Comparison of ENCODE assay signal across 8 cellular contexts in genomic region chr6:30719791-30720737, GRCh38. TPM values are rescaled to one million over a fixed set of nuclear protein-coding genes. Genes with fewer than 3 reads are reported as not detected.
DNase-seq lines count a peak whose midpoint lies in the region; ATAC-seq and TF ChIP-seq lines count a peak whose summit lies in the region.

Gene TUBB, plus strand, starts transcription at chr6:30720352. Its CDS starts 155 bp downstream, at chr6:30720507.

- H3K4me3 Mint-ChIP-seq in activated T-helper 2 cell treated with anti-CD3 and anti-CD28 coated beads, Interferon-gamma antibody, Interleukin-2, Interleukin-4, amounts not matched to agents 10 μg/mL and 5 μg/mL and 100 μg/mL, durations not matched to agents 14 hours and 24 hours and 36 hours (ENCODE audit: low read depth) = peak within 1 kb of the TSS; percentile 93
- peak within 1 kb of the TSS; percentile 90 to 100 (median 97) for H3K4me3 Mint-ChIP-seq in naive thymus-derived CD4-positive, alpha-beta T cell
- H3K4me3 Mint-ChIP-seq in stimulated activated memory B cell treated with anti-CD40 and anti-IgM and Interleukin-4, amounts not matched to agents 10 μg/mL and 1 μg/mL and 100 μg/mL, for 72 hours = peak within 1 kb of the TSS; percentile 94

- no peaks in the 10 kb centered on the region for H3K27me3 Mint-ChIP-seq in activated T-helper 2 cell treated with anti-CD3 and anti-CD28 coated beads, Interferon-gamma antibody, Interleukin-2, Interleukin-4, amounts not matched to agents 10 μg/mL and 5 μg/mL and 100 μg/mL, durations not matched to agents 14 hours and 24 hours and 36 hours (ENCODE audit: low read depth)
- H3K27me3 Mint-ChIP-seq in naive thymus-derived CD4-positive, alpha-beta T cell = no peaks in the 10 kb centered on the region
- no peaks in the 10 kb centered on the region for H3K27me3 Mint-ChIP-seq in stimulated activated memory B cell treated with anti-CD40 and anti-IgM and Interleukin-4, amounts not matched to agents 10 μg/mL and 1 μg/mL and 100 μg/mL, for 72 hours

- peak within 1 kb of the TSS; percentile 97 for H3K4me2 ChIP-seq in fibroblast of lung (ENCODE audit: extremely low read depth, insufficient read depth, low read length)

- H3K4me1 Mint-ChIP-seq in activated T-helper 2 cell treated with anti-CD3 and anti-CD28 coated beads, Interferon-gamma antibody, Interleukin-2, Interleukin-4, amounts not matched to agents 10 μg/mL and 5 μg/mL and 100 μg/mL, durations not matched to agents 14 hours and 24 hours and 36 hours (ENCODE audit: low read depth) = peaks cover 51% of the 10 kb centered on the region
- peaks cover 45 to 76% (median 67%) of the 10 kb centered on the region in 7 donors for H3K4me1 Mint-ChIP-seq in naive thymus-derived CD4-positive, alpha-beta T cell
- peaks cover 70% of the 10 kb centered on the region for H3K4me1 Mint-ChIP-seq in stimulated activated memory B cell treated with anti-CD40 and anti-IgM and Interleukin-4, amounts not matched to agents 10 μg/mL and 1 μg/mL and 100 μg/mL, for 72 hours

- H3K36me3 Mint-ChIP-seq in activated T-helper 2 cell treated with anti-CD3 and anti-CD28 coated beads, Interferon-gamma antibody, Interleukin-2, Interleukin-4, amounts not matched to agents 10 μg/mL and 5 μg/mL and 100 μg/mL, durations not matched to agents 14 hours and 24 hours and 36 hours (ENCODE audit: low read depth) = peaks cover 69% of the 10 kb centered on the region
- peaks cover 5 to 59% (median 13%) of the 10 kb centered on the region in 5 donors for H3K36me3 Mint-ChIP-seq in naive thymus-derived CD4-positive, alpha-beta T cell
- peaks cover 44% of the 10 kb centered on the region for H3K36me3 Mint-ChIP-seq in stimulated activated memory B cell treated with anti-CD40 and anti-IgM and Interleukin-4, amounts not matched to agents 10 μg/mL and 1 μg/mL and 100 μg/mL, for 72 hours

- intact Hi-C loops in activated T-helper 2 cell treated with anti-CD3 and anti-CD28 coated beads, Interferon-gamma antibody, Interleukin-2, Interleukin-4, amounts not matched to agents 10 μg/mL and 5 μg/mL and 100 μg/mL, durations not matched to agents 14 hours and 24 hours and 36 hours (cut with micrococcal nuclease) = loop anchor here (1.0 to 5.0 kb wide), 4 partner anchors 148 to 233 kb away; partner anchors contain the start of genes ABCF1, HLA-E and PRR3
- intact Hi-C loops in naive thymus-derived CD4-positive, alpha-beta T cell (cut with micrococcal nuclease) = loop anchor here (1.0 to 10.0 kb wide), 11 partner anchors 149 to 998 kb away; partner anchors contain the start of genes ABCF1 (in 1 of the 2), GNL1 (in 1 of the 2), HLA-C (in 1 of the 2) and HLA-E (in 1 of the 2)

- H3K36me3 ChIP-seq in fibroblast of lung (ENCODE audit: control insufficient read depth, insufficient read depth, low read length) = peaks cover 12% of the 10 kb centered on the region
- peaks cover 8 to 28% (median 11%) of the 10 kb centered on the region in 3 experiments for H3K36me3 ChIP-seq in naive thymus-derived CD4-positive, alpha-beta T cell (ENCODE audit: control insufficient read depth in 2 of 3, insufficient read depth in 3 of 3, low read length in 3 of 3)

- TF ChIP-seq POLR2A in Raji (IDR thresholded peaks at IDR 0.05; ENCODE audit: insufficient read depth, low read depth, low read length) = peak; percentile 84

- no peak for TF ChIP-seq CTCF in fibroblast of lung (conservative IDR thresholded peaks at IDR 0.05 in 1 of 2, IDR thresholded peaks at IDR 0.05 in 1 of 2; ENCODE audit: low read depth in 1 of 2, low read length in 2 of 2)

- peaks cover 13% of the 10 kb centered on the region for H3K4me1 ChIP-seq in fibroblast of lung (ENCODE audit: control insufficient read depth, extremely low read depth, insufficient read depth, low read length)
- peaks cover 26 to 39% of the 10 kb centered on the region in 2 donors for H3K4me1 ChIP-seq in naive thymus-derived CD4-positive, alpha-beta T cell (ENCODE audit: control insufficient read depth in 2 of 2, insufficient read depth in 2 of 2, low read length in 2 of 2)

- peak within 1 kb of the TSS; percentile 94 for H3K27ac ChIP-seq in fibroblast of lung (ENCODE audit: insufficient read depth, low read length)
- H3K27ac ChIP-seq in naive thymus-derived CD4-positive, alpha-beta T cell (ENCODE audit: low read depth, low read length) = peak within 1 kb of the TSS; percentile 93

- no peaks in the 10 kb centered on the region for H3K9me3 Mint-ChIP-seq in activated T-helper 2 cell treated with anti-CD3 and anti-CD28 coated beads, Interferon-gamma antibody, Interleukin-2, Interleukin-4, amounts not matched to agents 10 μg/mL and 5 μg/mL and 100 μg/mL, durations not matched to agents 14 hours and 24 hours and 36 hours
- peaks cover 0 to 7% (median 0%) of the 10 kb centered on the region in 11 donors for H3K9me3 Mint-ChIP-seq in naive thymus-derived CD4-positive, alpha-beta T cell
- H3K9me3 Mint-ChIP-seq in stimulated activated memory B cell treated with anti-CD40 and anti-IgM and Interleukin-4, amounts not matched to agents 10 μg/mL and 1 μg/mL and 100 μg/mL, for 72 hours = no peaks in the 10 kb centered on the region

- peak within 1 kb of the TSS; percentile 87 for H3K9ac ChIP-seq in fibroblast of lung (ENCODE audit: insufficient read depth, low read length)

- ATAC-seq in GM21786 (IDR thresholded peaks at IDR 0.05; ENCODE audit: unreplicated experiment) = peak; percentile 43
- ATAC-seq in naive thymus-derived CD4-positive, alpha-beta T cell = peak; percentile 69
- ATAC-seq in stimulated activated memory B cell treated with anti-CD40 and anti-IgM and Interleukin-4, amounts not matched to agents 10 μg/mL and 1 μg/mL and 100 μg/mL, for 72 hours = peak; percentile 82

- H3K9me3 ChIP-seq in fibroblast of lung (ENCODE audit: control insufficient read depth, insufficient read depth, low read depth, low read length) = no peaks in the 10 kb centered on the region
- H3K9me3 ChIP-seq in naive thymus-derived CD4-positive, alpha-beta T cell (ENCODE audit: control insufficient read depth in 2 of 3, low read length in 3 of 3) = no peaks in the 10 kb centered on the region

- CTCF ChIA-PET in naive thymus-derived CD4-positive, alpha-beta T cell (lab: Charles Lee) = interaction anchor here (0.8 to 10.2 kb wide), 4 partner anchors 29 to 102 kb away, joined by 3 to 304 read pairs (median 4); partner anchors contain the start of genes DHX16 and NRM

- peaks cover 67% of the 10 kb centered on the region for H3K79me2 ChIP-seq in fibroblast of lung (ENCODE audit: control insufficient read depth, insufficient read depth, low read length)

- POLR2A ChIA-PET in naive thymus-derived CD4-positive, alpha-beta T cell (lab: Charles Lee) = interaction anchor here (0.8 to 17.4 kb wide), 7 partner anchors 11 to 211 kb away, joined by 3 to 499 read pairs (median 5); partner anchors contain the start of gene DHX16

- peak within 1 kb of the TSS; percentile 67 to 96 (median 85) for H3K4me3 ChIP-seq in fibroblast of lung (replicated peaks in 1 of 4; ENCODE audit: control extremely low read depth in 1 of 4, insufficient read depth in 1 of 4, low read depth in 3 of 4, low read length in 4 of 4)
- H3K4me3 ChIP-seq in naive thymus-derived CD4-positive, alpha-beta T cell (ENCODE audit: low read length) = peak within 1 kb of the TSS; percentile 97

- no peaks in the 10 kb centered on the region for H3K27me3 ChIP-seq in fibroblast of lung (ENCODE audit: control insufficient read depth, insufficient read depth, low read length)
- H3K27me3 ChIP-seq in naive thymus-derived CD4-positive, alpha-beta T cell (ENCODE audit: control insufficient read depth in 2 of 2, insufficient read depth in 2 of 2, low read length in 2 of 2) = no peaks in the 10 kb centered on the region

- DNase-seq in DMS53 treated with DMSO at 0.1 percent for 48 hours (lab: John Stamatoyannopoulos, UW; ENCODE audit: unreplicated experiment) (peak; percentile 97), M059J (ENCODE audit: low read depth) (peak; percentile 100), fibroblast of lung (ENCODE audit: low read depth in 2 of 2) (peak; percentile 98)
- DNase-seq in activated T-helper 2 cell treated with anti-CD3 and anti-CD28 coated beads, Interferon-gamma antibody, Interleukin-2, Interleukin-4, amounts not matched to agents 10 μg/mL and 5 μg/mL and 100 μg/mL, durations not matched to agents 14 hours and 24 hours and 36 hours (ENCODE audit: low spot score) = peak; percentile 95
- peak; percentile 84 to 96 (median 94) for DNase-seq in naive thymus-derived CD4-positive, alpha-beta T cell

- peak within 1 kb of the TSS; percentile 97 for H3K27ac Mint-ChIP-seq in activated T-helper 2 cell treated with anti-CD3 and anti-CD28 coated beads, Interferon-gamma antibody, Interleukin-2, Interleukin-4, amounts not matched to agents 10 μg/mL and 5 μg/mL and 100 μg/mL, durations not matched to agents 14 hours and 24 hours and 36 hours
- H3K27ac Mint-ChIP-seq in naive thymus-derived CD4-positive, alpha-beta T cell = peak within 1 kb of the TSS; percentile 90 to 98 (median 96)
- H3K27ac Mint-ChIP-seq in stimulated activated memory B cell treated with anti-CD40 and anti-IgM and Interleukin-4, amounts not matched to agents 10 μg/mL and 1 μg/mL and 100 μg/mL, for 72 hours = peak within 1 kb of the TSS; percentile 94

- H4K20me1 ChIP-seq in fibroblast of lung (ENCODE audit: control insufficient read depth, extremely low read depth, insufficient read depth, low read length) = peaks cover 5% of the 10 kb centered on the region

- H2AFZ ChIP-seq in fibroblast of lung (ENCODE audit: low read length) = peak within 1 kb of the TSS; percentile 22

RNA-seq across cellular contexts. Expression of gene TUBB, which starts in this region (rescaled TPM):
- total RNA-seq in M059J (2014; rRNA removed; shearing (Covaris generic)) = 1,768 and 1,968 TPM in 2 replicates
- 1,115 and 1,128 TPM in 2 replicates for total RNA-seq in activated T-helper 2 cell treated with anti-CD3 and anti-CD28 coated beads, Interferon-gamma antibody, Interleukin-2, Interleukin-4, amounts not matched to agents 10 μg/mL and 5 μg/mL and 100 μg/mL, durations not matched to agents 14 hours and 24 hours and 36 hours
- 432 and 551 TPM in 2 replicates for total RNA-seq in fibroblast of lung
- 1,493 and 2,513 TPM in 2 replicates for polyA plus RNA-seq in fibroblast of lung
- 1,291 and 2,040 TPM in 2 replicates for polyA plus RNA-seq in fibroblast of lung (2012)
- 2,570 and 3,657 TPM in 2 replicates for polyA minus RNA-seq in fibroblast of lung (ENCODE audit: low replicate concordance)
- 100 to 1,000 TPM in 4 of 5 experiments, 10 to 100 TPM in 1; 86.7 to 930 (median 242) TPM for total RNA-seq in naive thymus-derived CD4-positive, alpha-beta T cell
- polyA plus RNA-seq in naive thymus-derived CD4-positive, alpha-beta T cell = 100 to 1,000 TPM; 107 to 151 TPM

Comparison
In these comparisons a context has a peak if more than half of its experiments do, and no peak if none do; other contexts are left out.
1. Peak in every context shown above with its lines: DNase-seq, ATAC-seq, H3K4me3 ChIP-seq and H3K27ac ChIP-seq.
2. RNA of gene TUBB (polyA plus RNA-seq): 1,291 to 2,513 TPM in fibroblast of lung; 107 to 151 TPM in naive thymus-derived CD4-positive, alpha-beta T cell; every median in the first group is over 4 times any median in the second.